Comparison of ENCODE assay signal across 16 cellular contexts in the genomic region with DNA sequence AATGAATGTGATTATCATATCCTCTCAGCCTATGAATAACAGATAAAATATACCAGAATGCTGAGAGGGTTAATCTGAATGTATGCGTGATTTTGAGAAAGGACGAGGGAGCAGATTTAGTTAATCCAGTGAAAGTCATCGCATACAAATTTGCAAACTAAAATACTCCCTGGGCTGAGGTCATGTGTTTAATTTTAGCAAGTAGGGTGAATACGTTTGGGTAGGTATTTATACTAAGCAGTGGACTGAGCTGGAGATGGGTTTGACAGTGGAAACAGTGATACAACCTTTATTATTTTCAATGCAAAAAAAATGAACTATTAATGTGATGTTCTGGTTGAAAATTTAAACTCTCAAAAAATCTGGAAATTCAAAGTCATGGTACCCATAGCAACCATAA. TPM values are rescaled to one million over a fixed set of nuclear protein-coding genes. Genes with fewer than 3 reads are reported as not detected.
DNase-seq lines count a peak whose midpoint lies in the region; ATAC-seq and TF ChIP-seq lines count a peak whose summit lies in the region.
"Had no signal": no experiment of that assay in that cellular context is flagged by ENCODE, and none has a peak within 500 bp of the region (broad histone marks: within the 10 kb centered on the region; RNA-seq: fewer than 3 reads in every experiment).

No MANE protein-coding gene starts in this region.

- no peaks in the 10 kb centered on the region for H3K36me3 Mint-ChIP-seq in activated naive CD8-positive, alpha-beta T cell treated with anti-CD3 and anti-CD28 coated beads for 36 hours
- H3K36me3 Mint-ChIP-seq: CD4-positive, alpha-beta memory T cell had no signal

- no peaks in the 10 kb centered on the region for H4K20me1 ChIP-seq in OCI-LY7 (ENCODE audit: insufficient read depth, low read length)
- H4K20me1 ChIP-seq in osteoblast (ENCODE audit: insufficient read depth, low read length) = no peaks in the 10 kb centered on the region

- POLR2A ChIA-PET in OCI-LY7 (lab: Charles Lee) = interaction anchor here (0.5 to 1.0 kb wide), 2 partner anchors 12 to 73 kb away, joined by 3 to 4 read pairs; no protein-coding TSS in a partner anchor

- CTCF ChIA-PET in OCI-LY7 (lab: Charles Lee; ENCODE audit: unreplicated experiment) = no interaction called here

- H3K79me2 ChIP-seq in OCI-LY7 (ENCODE audit: insufficient read depth, low read depth, low read length) = no peaks in the 10 kb centered on the region
- no peaks in the 10 kb centered on the region for H3K79me2 ChIP-seq in osteoblast (ENCODE audit: insufficient read depth, low read length)

- H3K4me1 ChIP-seq in OCI-LY7 (ENCODE audit: insufficient read depth, low read length, poor library complexity, severe bottlenecking) (peaks cover 8% of the 10 kb centered on the region), osteoblast (ENCODE audit: insufficient read depth, low read length) (peaks cover 23% of the 10 kb centered on the region)

- no peak overlapping the region for H3K4me3 Mint-ChIP-seq in activated naive CD8-positive, alpha-beta T cell treated with anti-CD3 and anti-CD28 coated beads for 36 hours
- H3K4me3 Mint-ChIP-seq: CD4-positive, alpha-beta memory T cell had no signal

- H3K9me3 ChIP-seq in OCI-LY7 (ENCODE audit: low read length) = no peaks in the 10 kb centered on the region
- no peaks in the 10 kb centered on the region for H3K9me3 ChIP-seq in osteoblast (ENCODE audit: low read depth, low read length)

- TF ChIP-seq CTCF in OCI-LY7 (conservative IDR thresholded peaks at IDR 0.05; ENCODE audit: low read length) = no peak
- no peak for TF ChIP-seq CTCF in osteoblast (IDR thresholded peaks at IDR 0.05; ENCODE audit: extremely low read depth, low read depth, low read length)

- no peak overlapping the region for H3K27ac ChIP-seq in OCI-LY7 (ENCODE audit: low read depth, low read length, poor library complexity, severe bottlenecking)
- H3K27ac ChIP-seq in osteoblast (ENCODE audit: low read depth, low read length) = no peak overlapping the region
- H3K27ac ChIP-seq: GM23248 had no signal

- intact Hi-C loops in left ventricle myocardium superior (cut with micrococcal nuclease) (no loop called here), left cardiac atrium (cut with DNase I) (no loop called here), OCI-LY7 (cut with micrococcal nuclease; ENCODE audit: unreplicated experiment) (no loop called here)

- peaks cover 4% of the 10 kb centered on the region for H3K27me3 Mint-ChIP-seq in activated naive CD8-positive, alpha-beta T cell treated with anti-CD3 and anti-CD28 coated beads for 36 hours

- no TSS peak for BruUV-seq in OCI-LY7 (replicated peaks; lab: Mats Ljungman, UMichigan)

- DNase-seq in left ventricle myocardium superior (no peak), left cardiac atrium (no peak), OCI-LY7 (ENCODE audit: low spot score) (no peak), osteoblast (ENCODE audit: insufficient read length, low spot score, missing footprints) (peak; percentile 26)
- DNase-seq in activated naive CD8-positive, alpha-beta T cell treated with anti-CD3 and anti-CD28 coated beads for 36 hours = no peak
- DNase-seq: 8988T; C1 segment of cervical spinal cord; Calu3; CD4-positive, alpha-beta memory T cell; COR-L47; DND-41; GM23248; H7; HCEC 1CT had no signal

- H3K27me3 ChIP-seq in osteoblast (ENCODE audit: insufficient read depth, low read length) = no peaks in the 10 kb centered on the region

- peaks cover 16% of the 10 kb centered on the region for H3K4me1 Mint-ChIP-seq in activated naive CD8-positive, alpha-beta T cell treated with anti-CD3 and anti-CD28 coated beads for 36 hours

- H2AFZ ChIP-seq in OCI-LY7 (ENCODE audit: low read length) = 0 out of 2 replicates have a peak overlapping the region, but pooled peaks have one; percentile 13
- no peak overlapping the region for H2AFZ ChIP-seq in osteoblast (ENCODE audit: low read length)
- H2AFZ ChIP-seq: GM23248 had no signal

- no peak overlapping the region for H3K4me2 ChIP-seq in OCI-LY7 (ENCODE audit: low read length)
- no peak overlapping the region for H3K4me2 ChIP-seq in osteoblast (ENCODE audit: insufficient read depth, low read length)

- no peaks in the 10 kb centered on the region for H3K9me3 Mint-ChIP-seq in activated naive CD8-positive, alpha-beta T cell treated with anti-CD3 and anti-CD28 coated beads for 36 hours
- H3K9me3 Mint-ChIP-seq: CD4-positive, alpha-beta memory T cell had no signal

- peak; percentile 55 for ATAC-seq in left ventricle myocardium superior
- no peak for ATAC-seq in left cardiac atrium
- ATAC-seq in SK-N-SH treated with all-trans-retinoic acid at 6 μM for 48 hours = no peak
- no peak for ATAC-seq in HG02840 (IDR thresholded peaks at IDR 0.05; ENCODE audit: low FRiP score, unreplicated experiment)

- no peaks in the 10 kb centered on the region for H3K9me2 ChIP-seq in OCI-LY7 (ENCODE audit: insufficient read depth, low read length)

- H3K27ac Mint-ChIP-seq in activated naive CD8-positive, alpha-beta T cell treated with anti-CD3 and anti-CD28 coated beads for 36 hours = no peak overlapping the region
- H3K27ac Mint-ChIP-seq: CD4-positive, alpha-beta memory T cell had no signal

- no peaks in the 10 kb centered on the region for H3K36me3 ChIP-seq in OCI-LY7 (ENCODE audit: insufficient read depth, low read length)
- no peaks in the 10 kb centered on the region for H3K36me3 ChIP-seq in osteoblast (ENCODE audit: insufficient read depth, low read length)

- no peak overlapping the region for H3K4me3 ChIP-seq in OCI-LY7 (ENCODE audit: low read depth, low read length, poor library complexity, severe bottlenecking)
- H3K4me3 ChIP-seq in osteoblast (ENCODE audit: insufficient read depth, low read length) = no peak overlapping the region
- H3K4me3 ChIP-seq: GM23248 had no signal

TF ChIP-seq in SK-N-SH treated with all-trans-retinoic acid at 6 μM for 48 hours, 23 proteins besides CTCF, POLR2A, EP300 and RAD21 (continues in another document):
- TF ChIP-seq CSDC2 (CRISPR knock-in tag; IDR thresholded peaks at IDR 0.05) = no peak
- TF ChIP-seq ZNF8 (CRISPR knock-in tag; IDR thresholded peaks at IDR 0.05) = no peak
- TF ChIP-seq TOX (CRISPR knock-in tag; IDR thresholded peaks at IDR 0.05; ENCODE audit: borderline replicate concordance) = no peak
- TF ChIP-seq, protein P1, sequence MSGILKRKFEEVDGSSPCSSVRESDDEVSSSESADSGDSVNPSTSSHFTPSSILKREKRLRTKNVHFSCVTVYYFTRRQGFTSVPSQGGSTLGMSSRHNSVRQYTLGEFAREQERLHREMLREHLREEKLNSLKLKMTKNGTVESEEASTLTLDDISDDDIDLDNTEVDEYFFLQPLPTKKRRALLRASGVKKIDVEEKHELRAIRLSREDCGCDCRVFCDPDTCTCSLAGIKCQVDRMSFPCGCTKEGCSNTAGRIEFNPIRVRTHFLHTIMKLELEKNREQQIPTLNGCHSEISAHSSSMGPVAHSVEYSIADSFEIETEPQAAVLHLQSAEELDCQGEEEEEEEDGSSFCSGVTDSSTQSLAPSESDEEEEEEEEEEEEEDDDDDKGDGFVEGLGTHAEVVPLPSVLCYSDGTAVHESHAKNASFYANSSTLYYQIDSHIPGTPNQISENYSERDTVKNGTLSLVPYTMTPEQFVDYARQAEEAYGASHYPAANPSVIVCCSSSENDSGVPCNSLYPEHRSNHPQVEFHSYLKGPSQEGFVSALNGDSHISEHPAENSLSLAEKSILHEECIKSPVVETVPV (CRISPR knock-in tag; IDR thresholded peaks at IDR 0.05) = no peak
- TF ChIP-seq RARB (CRISPR knock-in tag; IDR thresholded peaks at IDR 0.05) = no peak
- TF ChIP-seq ESRRG (CRISPR knock-in tag; IDR thresholded peaks at IDR 0.05) = no peak
- no peak for TF ChIP-seq ARNTL (CRISPR knock-in tag; IDR thresholded peaks at IDR 0.05; ENCODE audit: borderline replicate concordance, low read depth)
- TF ChIP-seq, protein P2, sequence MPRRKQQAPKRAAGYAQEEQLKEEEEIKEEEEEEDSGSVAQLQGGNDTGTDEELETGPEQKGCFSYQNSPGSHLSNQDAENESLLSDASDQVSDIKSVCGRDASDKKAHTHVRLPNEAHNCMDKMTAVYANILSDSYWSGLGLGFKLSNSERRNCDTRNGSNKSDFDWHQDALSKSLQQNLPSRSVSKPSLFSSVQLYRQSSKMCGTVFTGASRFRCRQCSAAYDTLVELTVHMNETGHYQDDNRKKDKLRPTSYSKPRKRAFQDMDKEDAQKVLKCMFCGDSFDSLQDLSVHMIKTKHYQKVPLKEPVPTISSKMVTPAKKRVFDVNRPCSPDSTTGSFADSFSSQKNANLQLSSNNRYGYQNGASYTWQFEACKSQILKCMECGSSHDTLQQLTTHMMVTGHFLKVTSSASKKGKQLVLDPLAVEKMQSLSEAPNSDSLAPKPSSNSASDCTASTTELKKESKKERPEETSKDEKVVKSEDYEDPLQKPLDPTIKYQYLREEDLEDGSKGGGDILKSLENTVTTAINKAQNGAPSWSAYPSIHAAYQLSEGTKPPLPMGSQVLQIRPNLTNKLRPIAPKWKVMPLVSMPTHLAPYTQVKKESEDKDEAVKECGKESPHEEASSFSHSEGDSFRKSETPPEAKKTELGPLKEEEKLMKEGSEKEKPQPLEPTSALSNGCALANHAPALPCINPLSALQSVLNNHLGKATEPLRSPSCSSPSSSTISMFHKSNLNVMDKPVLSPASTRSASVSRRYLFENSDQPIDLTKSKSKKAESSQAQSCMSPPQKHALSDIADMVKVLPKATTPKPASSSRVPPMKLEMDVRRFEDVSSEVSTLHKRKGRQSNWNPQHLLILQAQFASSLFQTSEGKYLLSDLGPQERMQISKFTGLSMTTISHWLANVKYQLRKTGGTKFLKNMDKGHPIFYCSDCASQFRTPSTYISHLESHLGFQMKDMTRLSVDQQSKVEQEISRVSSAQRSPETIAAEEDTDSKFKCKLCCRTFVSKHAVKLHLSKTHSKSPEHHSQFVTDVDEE (CRISPR knock-in tag; IDR thresholded peaks at IDR 0.05) = no peak
- TF ChIP-seq ZNF70 (CRISPR knock-in tag; IDR thresholded peaks at IDR 0.05) = no peak
- TF ChIP-seq ZFP3 (CRISPR knock-in tag; IDR thresholded peaks at IDR 0.05) = no peak

RNA-seq across cellular contexts. Expression of a gene that starts 9.6 kb away (rescaled TPM):
- 12.9 TPM for total RNA-seq in left ventricle myocardium superior
- 10 to 100 TPM; 36.5 to 37.9 TPM for total RNA-seq in left cardiac atrium
- total RNA-seq in OCI-LY7 (2014; rRNA removed; shearing (Covaris generic)) = 38.0 and 43.6 TPM in 2 replicates
- total RNA-seq in OCI-LY7 (2022) = 56.5 and 56.7 TPM in 2 replicates
- 88.4 and 94.1 TPM in 2 replicates for total RNA-seq in osteoblast
- 10 to 100 TPM; 16.5 to 17.1 TPM for total RNA-seq in activated naive CD8-positive, alpha-beta T cell treated with anti-CD3 and anti-CD28 coated beads for 36 hours
